8 cellular contexts compared by ENCODE assay signal in the genomic region with DNA sequence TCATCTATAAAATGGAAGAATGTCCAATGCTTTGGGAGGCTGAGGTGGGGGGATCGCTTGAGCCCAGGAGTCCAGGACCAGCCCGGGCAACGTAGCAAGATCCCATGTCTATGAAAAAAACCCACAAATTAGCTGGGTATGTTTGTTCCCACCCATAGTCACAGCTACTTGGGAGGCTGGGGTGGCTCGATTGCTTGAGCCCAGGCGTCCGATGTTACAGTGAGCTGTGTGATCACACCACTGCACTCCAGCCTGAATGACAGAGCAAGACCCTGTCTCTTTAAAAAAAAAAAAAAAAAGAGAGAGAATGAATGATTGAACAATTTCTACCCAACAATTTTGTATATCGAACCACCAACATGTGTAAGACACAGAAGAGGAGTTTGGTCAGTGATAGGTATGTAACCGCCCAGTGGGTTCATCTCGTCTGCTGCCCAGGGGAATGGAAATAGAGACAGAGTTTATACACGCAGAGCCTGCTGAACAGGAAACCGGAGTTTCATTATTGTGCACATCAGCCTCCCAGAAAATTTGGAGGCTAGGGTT. TPM values are rescaled to one million over a fixed set of nuclear protein-coding genes. Genes with fewer than 3 reads are reported as not detected.
DNase-seq lines count a peak whose midpoint lies in the region; ATAC-seq, FAIRE-seq and TF ChIP-seq lines count a peak whose summit lies in the region.

No MANE protein-coding gene starts in this region.

- peaks cover 0 to 5% (median under 1%) of the 10 kb centered on the region in 4 donors for H3K4me1 ChIP-seq in sigmoid colon

- no peak for TF ChIP-seq EP300 in sigmoid colon (IDR thresholded peaks at IDR 0.05)

- no peaks in the 10 kb centered on the region for H3K9me3 ChIP-seq in sigmoid colon

- no peak for TF ChIP-seq CTCF in RWPE1 (conservative IDR thresholded peaks at IDR 0.05; ENCODE audit: low read depth)
- TF ChIP-seq CTCF in fibroblast of villous mesenchyme (IDR thresholded peaks at IDR 0.05; ENCODE audit: insufficient read depth, low read depth, low read length), result no peak
- TF ChIP-seq CTCF in sigmoid colon (IDR thresholded peaks at IDR 0.05), result no peak

- no peak for ATAC-seq in HG03442 (IDR thresholded peaks at IDR 0.05; ENCODE audit: unreplicated experiment)

- TF ChIP-seq POLR2A in sigmoid colon (IDR thresholded peaks at IDR 0.05) (no peak), GM12892 (IDR thresholded peaks at IDR 0.05; ENCODE audit: low read depth, low read length) (no peak)

- no peaks in the 10 kb centered on the region for H3K27me3 ChIP-seq in sigmoid colon

- POLR2A ChIA-PET in RWPE1 (lab: Yijun Ruan, JAX; ENCODE audit: low non-redundant PET), result interaction anchor here (0.6 kb wide), 4 partner anchors 9 to 245 kb away, joined by 3 to 5 read pairs (median 4); no protein-coding TSS in a partner anchor

- H3K27ac ChIP-seq in RWPE1 (peak overlapping the region; percentile 66), sigmoid colon (peak overlapping the region; percentile 15 to 61 (median 51))

- 88 to 89% methylated on average over 11 of the region's 11 CpGs for WGBS in sigmoid colon, 2 donors

- DNase-seq in RWPE1 (ENCODE audit: low spot score) (no peak), fibroblast of villous mesenchyme (ENCODE audit: low read depth) (no peak), sigmoid colon (no peak), GM12892 (ENCODE audit: insufficient read length) (no peak), cerebellar cortex (ENCODE audit: low spot score) (no peak), UCSD-AML1 (lab: John Stamatoyannopoulos, UW; ENCODE audit: unreplicated experiment) (no peak)

- no peaks in the 10 kb centered on the region for H3K36me3 ChIP-seq in sigmoid colon

- CTCF ChIA-PET in RWPE1 (lab: Yijun Ruan, JAX), result no interaction called here

- peak overlapping the region; percentile 25; the same call in 1 of the 2 replicates for H3K4me3 ChIP-seq in GM08714 (ENCODE audit: low read length)
- peak overlapping the region; percentile 43 for H3K4me3 ChIP-seq in fibroblast of villous mesenchyme (ENCODE audit: low read depth, low read length)
- peak overlapping the region in 1 of 4 donors; percentile 28 for H3K4me3 ChIP-seq in sigmoid colon

- no peak for FAIRE-seq in GM12892 (lab: Jason Lieb, UNC)

- intact Hi-C loops in sigmoid colon (cut with DNase I), result no loop called here

RNA-seq across cellular contexts. Expression of a gene that starts 26.2 kb away (rescaled TPM):
- total RNA-seq in fibroblast of villous mesenchyme, result 89.5 and 139 TPM in 2 replicates
- total RNA-seq in sigmoid colon, result 100 to 1,000 TPM in 1 of 4 donors, 10 to 100 TPM in 3; 80.6 to 117 (median 95.7) TPM
- polyA plus RNA-seq in sigmoid colon, result 100 to 1,000 TPM; 125 to 160 (median 132) TPM
- 58.7 TPM for polyA plus RNA-seq in GM12892 (2012; ENCODE audit: missing spikeins)

RNA-seq across cellular contexts. Expression of a gene that starts 36.8 kb away (rescaled TPM):
- total RNA-seq in fibroblast of villous mesenchyme (98.2 and 246 TPM in 2 replicates), sigmoid colon (1,000 to 10,000 TPM in 1 of 4 donors, 100 to 1,000 TPM in 3; 449 to 1,033 (median 779) TPM)
- polyA plus RNA-seq in sigmoid colon, result 100 to 1,000 TPM in 2 of 3 donors, 10 to 100 TPM in 1; 99.9 to 253 (median 136) TPM
- polyA plus RNA-seq in GM12892 (2012; ENCODE audit: missing spikeins), result 4.0 TPM
